In genomic region chr22:41528132-41528766, GRCh38 we compare ENCODE assay signal across 19 cellular contexts. TPM values are rescaled to one million over a fixed set of nuclear protein-coding genes. Genes with fewer than 3 reads are reported as not detected.
DNase-seq lines count a peak whose midpoint lies in the region; ATAC-seq and TF ChIP-seq lines count a peak whose summit lies in the region.
"Had no signal": no experiment of that assay in that cellular context is flagged by ENCODE, and none has a peak within 500 bp of the region (broad histone marks: within the 10 kb centered on the region; RNA-seq: fewer than 3 reads in every experiment).

No MANE protein-coding gene starts in this region.

- H3K18ac ChIP-seq in IMR-90 (ENCODE audit: low read depth, low read length), result no peak overlapping the region

- no peak overlapping the region for H3K4me2 ChIP-seq in IMR-90 (ENCODE audit: low read depth, low read length)
- H3K4me2 ChIP-seq: KMS-11, neural progenitor cell had no signal

- peaks cover 86% of the 10 kb centered on the region for H3K36me3 Mint-ChIP-seq in MCF 10A (ENCODE audit: insufficient read depth, unreplicated experiment)
- H3K36me3 Mint-ChIP-seq in effector memory CD8-positive, alpha-beta T cell (ENCODE audit: insufficient read depth), result peaks cover 33% of the 10 kb centered on the region
- H3K36me3 Mint-ChIP-seq in stimulated activated effector memory CD8-positive, alpha-beta T cell treated with anti-CD3 and anti-CD28 coated beads, Interleukin-12 subunit alpha, Interleukin-12 subunit beta, amount 100 ng/mL, for 72 hours, result peaks cover 87% of the 10 kb centered on the region

- no peak overlapping the region for H2AFZ ChIP-seq in IMR-90 (replicated peaks; ENCODE audit: low read length, poor library complexity)
- H2AFZ ChIP-seq: neural progenitor cell had no signal

- peaks cover 51% of the 10 kb centered on the region for H4K20me1 ChIP-seq in IMR-90 (ENCODE audit: insufficient read depth, low read length)

- H3K27ac ChIP-seq in breast epithelium (peak overlapping the region in 1 of 2 donors; percentile 19), IMR-90 (ENCODE audit: insufficient read depth, low read length) (no peak overlapping the region)
- H3K27ac ChIP-seq: KMS-11, neural progenitor cell had no signal

- no peaks in the 10 kb centered on the region for H3K27me3 Mint-ChIP-seq in MCF 10A (ENCODE audit: insufficient read depth, unreplicated experiment)
- no peaks in the 10 kb centered on the region for H3K27me3 Mint-ChIP-seq in effector memory CD8-positive, alpha-beta T cell

- TF ChIP-seq POLR2A in breast epithelium (IDR thresholded peaks at IDR 0.05), result no peak
- TF ChIP-seq POLR2A in IMR-90 (IDR thresholded peaks at IDR 0.05; ENCODE audit: low read depth, low read length), result no peak

- CTCF ChIA-PET in MCF 10A (lab: Yijun Ruan, JAX) (interaction anchor here (0.6 to 4.1 kb wide), 5 partner anchors 11 to 309 kb away, joined by 3 to 27 read pairs (median 8); partner anchors contain the start of gene POLR3H), IMR-90 (lab: Yijun Ruan, JAX) (no interaction called here)

- no peak overlapping the region for H4K8ac ChIP-seq in IMR-90 (ENCODE audit: low read depth in 2 of 2, low read length in 2 of 2)

- H3K9me3 Mint-ChIP-seq in MCF 10A (ENCODE audit: unreplicated experiment), result no peaks in the 10 kb centered on the region
- H3K9me3 Mint-ChIP-seq in effector memory CD8-positive, alpha-beta T cell, result no peaks in the 10 kb centered on the region
- H3K9me3 Mint-ChIP-seq in stimulated activated effector memory CD8-positive, alpha-beta T cell treated with anti-CD3 and anti-CD28 coated beads, Interleukin-12 subunit alpha, Interleukin-12 subunit beta, amount 100 ng/mL, for 72 hours, result no peaks in the 10 kb centered on the region
- H3K9me3 Mint-ChIP-seq: neural progenitor cell had no signal

- H3K23ac ChIP-seq in IMR-90 (ENCODE audit: low read depth, low read length), result no peak overlapping the region

- no peak overlapping the region for H3K14ac ChIP-seq in IMR-90 (replicated peaks; ENCODE audit: low read depth, low read length)

- H3K27me3 ChIP-seq in breast epithelium (no peaks in the 10 kb centered on the region), IMR-90 (ENCODE audit: control insufficient read depth, insufficient read depth, low read length) (no peaks in the 10 kb centered on the region)
- H3K27me3 ChIP-seq: neural progenitor cell had no signal

- no peak overlapping the region for H2AK5ac ChIP-seq in IMR-90 (ENCODE audit: low read depth, low read length)

- ATAC-seq in IMR-90 (ENCODE audit: low read depth), result no peak
- ATAC-seq in effector memory CD8-positive, alpha-beta T cell (replicated peaks), result no peak
- ATAC-seq in stimulated activated effector memory CD8-positive, alpha-beta T cell treated with anti-CD3 and anti-CD28 coated beads, Interleukin-12 subunit alpha, Interleukin-12 subunit beta, amount 100 ng/mL, for 72 hours, result no peak

- POLR2A ChIA-PET in MCF 10A (lab: Yijun Ruan, JAX) (interaction anchor here (0.6 to 3.2 kb wide), 5 partner anchors 10 to 242 kb away, joined by 3 to 10 read pairs (median 3); no protein-coding TSS in a partner anchor), IMR-90 (lab: Charles Lee; ENCODE audit: unreplicated experiment) (no interaction called here)

- H3K9me1 ChIP-seq in IMR-90 (ENCODE audit: insufficient read depth, low read length), result peaks cover 9% of the 10 kb centered on the region; the same call in 1 of the 2 replicates

- intact Hi-C loops in MCF 10A (cut with micrococcal nuclease), result no loop called here
- intact Hi-C loops in breast epithelium (cut with DNase I; ENCODE audit: low total_unique reads), result no loop called here
- intact Hi-C loops in IMR-90 (cut with micrococcal nuclease), result no loop called here

- DNase-seq in MCF 10A (ENCODE audit: unreplicated experiment), result no peak
- no peak for DNase-seq in breast epithelium (ENCODE audit: low spot score in 2 of 2)
- no peak for DNase-seq in IMR-90
- DNase-seq in effector memory CD8-positive, alpha-beta T cell, result no peak
- no peak for DNase-seq in stimulated activated effector memory CD8-positive, alpha-beta T cell treated with anti-CD3 and anti-CD28 coated beads, Interleukin-12 subunit alpha, Interleukin-12 subunit beta, amount 100 ng/mL, for 72 hours (ENCODE audit: low spot score in 2 of 2)
- no peak for DNase-seq in activated CD4-positive, alpha-beta T cell treated with anti-CD3 and anti-CD28 coated beads for 4 hours
- DNase-seq in stimulated activated CD4-positive, alpha-beta T cell treated with anti-CD3 and anti-CD28 coated beads, Interleukin-4, amount 100 ng/mL, for 24 hours, result no peak
- no peak for DNase-seq in effector CD8-positive, alpha-beta T cell (lab: John Stamatoyannopoulos, UW)
- DNase-seq: DND-41; hypothalamus; NCI-H1048; NCI-H2081; NCI-H510A; Right ventricle myocardium superior; stimulated activated CD8-positive, alpha-beta memory T cell treated with anti-CD3 and anti-CD28 coated beads, Interleukin-4, amount 100 ng/mL, for 48 hours had no signal

- dilution Hi-C loops in IMR-90 (cut with HindIII; ENCODE audit: low sequenced_read_pairs, unreplicated experiment), result no loop called here

- no peak overlapping the region for H2BK5ac ChIP-seq in IMR-90 (ENCODE audit: low read depth, low read length, poor library complexity, severe bottlenecking)

- H3K9me3 ChIP-seq in breast epithelium, result no peaks in the 10 kb centered on the region
- no peaks in the 10 kb centered on the region for H3K9me3 ChIP-seq in IMR-90 (ENCODE audit: control insufficient read depth, insufficient read depth, low read length)
- H3K9me3 ChIP-seq: thoracic aorta had no signal

- no peak overlapping the region for H3K9ac ChIP-seq in IMR-90 (ENCODE audit: low read depth, low read length)
- H3K9ac ChIP-seq: KMS-11, neural progenitor cell had no signal

- peaks cover 10 to 63% of the 10 kb centered on the region in 2 experiments; a peak in 3 of 4 replicates for H3K79me1 ChIP-seq in IMR-90 (ENCODE audit: low read depth in 1 of 2, low read length in 2 of 2)

- H3K4ac ChIP-seq in IMR-90 (ENCODE audit: low read depth, low read length), result no peak overlapping the region

- H3K4me1 ChIP-seq in breast epithelium, result peaks cover 4 to 13% of the 10 kb centered on the region in 2 donors
- peaks cover 20% of the 10 kb centered on the region for H3K4me1 ChIP-seq in IMR-90 (ENCODE audit: control insufficient read depth, insufficient read depth, low read length)
- H3K4me1 ChIP-seq: neural progenitor cell had no signal

- no peak overlapping the region for H2AK9ac ChIP-seq in IMR-90 (replicated peaks; ENCODE audit: low read depth, low read length, poor library complexity)

- H3K36me3 ChIP-seq in breast epithelium (peaks cover 6% of the 10 kb centered on the region), IMR-90 (ENCODE audit: control insufficient read depth, insufficient read depth, low read length) (peaks cover 79% of the 10 kb centered on the region)
- H3K36me3 ChIP-seq: neural progenitor cell had no signal

- no peak for TF ChIP-seq RAD21 in IMR-90 (IDR thresholded peaks at IDR 0.05; ENCODE audit: low read length)

- no peak overlapping the region for H4K5ac ChIP-seq in IMR-90 (ENCODE audit: low read depth, low read length)

- H2BK120ac ChIP-seq in IMR-90 (ENCODE audit: low read depth, low read length), result no peak overlapping the region

- TF ChIP-seq CTCF in MCF 10A (IDR thresholded peaks at IDR 0.05; ENCODE audit: unreplicated experiment), result no peak
- no peak for TF ChIP-seq CTCF in breast epithelium (IDR thresholded peaks at IDR 0.05)
- TF ChIP-seq CTCF in IMR-90 (conservative IDR thresholded peaks at IDR 0.05; ENCODE audit: low read depth, low read length), result no peak

- H3K4me3 ChIP-seq in breast epithelium, result no peak overlapping the region
- no peak overlapping the region for H3K4me3 ChIP-seq in IMR-90 (ENCODE audit: insufficient read depth, low read depth, low read length)
- H3K4me3 ChIP-seq: neural progenitor cell, thoracic aorta had no signal

- H3K4me1 Mint-ChIP-seq in MCF 10A (ENCODE audit: insufficient read depth, unreplicated experiment), result no peaks in the 10 kb centered on the region
- H3K4me1 Mint-ChIP-seq in effector memory CD8-positive, alpha-beta T cell (ENCODE audit: low read depth in 2 of 2), result peaks cover 0 to 19% of the 10 kb centered on the region in 2 donors
- peaks cover 27% of the 10 kb centered on the region for H3K4me1 Mint-ChIP-seq in stimulated activated effector memory CD8-positive, alpha-beta T cell treated with anti-CD3 and anti-CD28 coated beads, Interleukin-12 subunit alpha, Interleukin-12 subunit beta, amount 100 ng/mL, for 72 hours
- H3K4me1 Mint-ChIP-seq: neural progenitor cell had no signal

- no CpG with 5 or more reads among the region's 16 CpGs for WGBS in IMR-90 (ENCODE audit: extremely low coverage in 2 of 2, insufficient read length in 1 of 2), 2 experiments

- H2BK20ac ChIP-seq in IMR-90 (ENCODE audit: low read depth, low read length), result no peak overlapping the region

- in situ Hi-C loops in IMR-90 (cut with MboI; ENCODE audit: low sequenced_read_pairs), result no loop called here

- H3K4me3 Mint-ChIP-seq in MCF 10A (ENCODE audit: unreplicated experiment), result no peak overlapping the region
- no peak overlapping the region for H3K4me3 Mint-ChIP-seq in effector memory CD8-positive, alpha-beta T cell
- no peak overlapping the region for H3K4me3 Mint-ChIP-seq in stimulated activated effector memory CD8-positive, alpha-beta T cell treated with anti-CD3 and anti-CD28 coated beads, Interleukin-12 subunit alpha, Interleukin-12 subunit beta, amount 100 ng/mL, for 72 hours
- H3K4me3 Mint-ChIP-seq: neural progenitor cell had no signal

- H3K56ac ChIP-seq in IMR-90 (ENCODE audit: extremely low read depth, insufficient read depth, low read length), result no peak overlapping the region

- H2BK15ac ChIP-seq in IMR-90 (ENCODE audit: low read depth, low read length), result no peak overlapping the region

- peak overlapping the region; percentile 16 for H3K27ac Mint-ChIP-seq in MCF 10A (ENCODE audit: low read depth, unreplicated experiment)
- peak overlapping the region; percentile 10 to 46 for H3K27ac Mint-ChIP-seq in effector memory CD8-positive, alpha-beta T cell
- H3K27ac Mint-ChIP-seq in stimulated activated effector memory CD8-positive, alpha-beta T cell treated with anti-CD3 and anti-CD28 coated beads, Interleukin-12 subunit alpha, Interleukin-12 subunit beta, amount 100 ng/mL, for 72 hours, result peak overlapping the region; percentile 84

- H4K91ac ChIP-seq in IMR-90 (ENCODE audit: insufficient read depth, low read depth, low read length), result no peak overlapping the region

- BruUV-seq in MCF 10A (replicated peaks; lab: Mats Ljungman, UMichigan) (TSS peak; percentile 81), IMR-90 (replicated peaks; lab: Mats Ljungman, UMichigan) (TSS peak; percentile 84)

RNA-seq across cellular contexts. Expression of gene POLR3H, which starts 16.0 kb away (rescaled TPM):
- total RNA-seq in MCF 10A (2022) (26.3 and 35.5 TPM in 2 replicates), breast epithelium (10 to 100 TPM; 18.2 to 26.5 (median 20.2) TPM), IMR-90 (2012; rRNA removed) (37.8 and 39.7 TPM in 2 replicates)
- 62.1 and 67.8 TPM in 2 replicates for polyA plus RNA-seq in IMR-90 (2012; rRNA removed)
- 47.0 and 48.8 TPM in 2 replicates for polyA plus RNA-seq in IMR-90 (2012; cell fraction: cytosol; rRNA removed)
- 34.7 and 48.2 TPM in 2 replicates for polyA plus RNA-seq in IMR-90 (2012; cell fraction: nucleus; rRNA removed; ENCODE audit: low replicate concordance)

RNA-seq across cellular contexts. Expression of gene CSDC2, which starts 32.6 kb away (rescaled TPM):
- not detected in 2 replicates for total RNA-seq in MCF 10A (2022)
- 1 to 10 TPM in 2 of 3 donors, not detected in 1; 1.6 to 1.9 TPM for total RNA-seq in breast epithelium
- 2.5 and 2.8 TPM in 2 replicates for total RNA-seq in IMR-90 (2012; rRNA removed)
- polyA plus RNA-seq in IMR-90 (2012; rRNA removed), result 23.1 and 26.3 TPM in 2 replicates
- 13.8 and 28.0 TPM in 2 replicates for polyA plus RNA-seq in IMR-90 (2012; cell fraction: cytosol; rRNA removed)
- polyA plus RNA-seq in IMR-90 (2012; cell fraction: nucleus; rRNA removed; ENCODE audit: low replicate concordance), result 55.2 and 128 TPM in 2 replicates
- total RNA-seq: pulmonary artery endothelial cell had no signal

RNA-seq across cellular contexts. Expression of gene ACO2, which starts 59.3 kb away (rescaled TPM):
- total RNA-seq in MCF 10A (2022) (105 and 109 TPM in 2 replicates), breast epithelium (10 to 100 TPM; 58.1 to 92.2 (median 65.2) TPM), IMR-90 (2012; rRNA removed) (65.3 and 71.3 TPM in 2 replicates)
- polyA plus RNA-seq in IMR-90 (2012; rRNA removed), result 69.5 and 72.9 TPM in 2 replicates
- polyA plus RNA-seq in IMR-90 (2012; cell fraction: cytosol; rRNA removed), result 55.7 and 81.0 TPM in 2 replicates
- 43.2 and 73.9 TPM in 2 replicates for polyA plus RNA-seq in IMR-90 (2012; cell fraction: nucleus; rRNA removed; ENCODE audit: low replicate concordance)

RNA-seq across cellular contexts. Expression of gene PHF5A, which starts 59.8 kb away (rescaled TPM):
- total RNA-seq in MCF 10A (2022), result 62.3 and 68.8 TPM in 2 replicates
- total RNA-seq in breast epithelium, result 10 to 100 TPM; 42.0 to 46.0 (median 43.8) TPM
- total RNA-seq in IMR-90 (2012; rRNA removed), result 50.9 and 76.1 TPM in 2 replicates
- polyA plus RNA-seq in IMR-90 (2012; rRNA removed), result 49.1 and 54.9 TPM in 2 replicates
- polyA plus RNA-seq in IMR-90 (2012; cell fraction: cytosol; rRNA removed), result 14.7 and 25.4 TPM in 2 replicates
- polyA plus RNA-seq in IMR-90 (2012; cell fraction: nucleus; rRNA removed; ENCODE audit: low replicate concordance), result 14.0 and 14.6 TPM in 2 replicates

Comparison
In these comparisons a context has a peak if more than half of its experiments do, and no peak if none do; other contexts are left out.
1. H3K27ac Mint-ChIP-seq: peak in every context shown above with its lines; median percentile 84 in stimulated activated effector memory CD8-positive, alpha-beta T cell treated with anti-CD3 and anti-CD28 coated beads, Interleukin-12 subunit alpha, Interleukin-12 subunit beta, amount 100 ng/mL, for 72 hours; 28 in effector memory CD8-positive, alpha-beta T cell; 16 in MCF 10A.